In genomic region chr2:108927405-108927804, GRCh38 we compare ENCODE assay signal across 26 cellular contexts.
"Had no signal": no experiment of that assay in that cellular context is flagged by ENCODE, and none has a peak within 500 bp of the region (broad histone marks: within the 10 kb centered on the region; RNA-seq: fewer than 3 reads in every experiment).

No MANE protein-coding gene starts in this region.

- H3K9me3 Mint-ChIP-seq: mesothelial cell of epicardium; naive B cell; natural killer cell; nephron progenitor cell; stimulated activated naive B cell treated with anti-CD40 and anti-IgM and Interleukin-4, amounts not matched to agents 10 μg/mL and 1 μg/mL and 100 μg/mL, for 72 hours had no signal

- H3K36me3 Mint-ChIP-seq: mesothelial cell of epicardium; naive B cell; natural killer cell; stimulated activated naive B cell treated with anti-CD40 and anti-IgM and Interleukin-4, amounts not matched to agents 10 μg/mL and 1 μg/mL and 100 μg/mL, for 72 hours had no signal

- H3K4me1 Mint-ChIP-seq: naive B cell, natural killer cell had no signal

- H3K27ac ChIP-seq: left lung, pancreas, prostate gland, stomach, testis, thyroid gland, transverse colon, upper lobe of left lung had no signal

- DNase-seq: hippocampal formation; left colon; mesendoderm; naive B cell; natural killer cell; nephron progenitor cell; nucleus accumbens; retina; right cardiac atrium; small intestine; stimulated activated CD4-positive, alpha-beta T cell treated with anti-CD3 and anti-CD28 coated beads, Interleukin-1b, Interleukin-23, amount 100 ng/mL, for 48 hours; stimulated activated CD4-positive, alpha-beta T cell treated with anti-CD3 and anti-CD28 coated beads, Interleukin-2, amount 100 ng/mL, for 48 hours; stimulated activated CD4-positive, alpha-beta T cell treated with anti-CD3 and anti-CD28 coated beads, Interleukin-4, amount 100 ng/mL, for 4 hours; stimulated activated naive B cell treated with anti-CD40 and anti-IgM and Interleukin-4, amounts not matched to agents 10 μg/mL and 1 μg/mL and 100 μg/mL, for 72 hours; stimulated activated naive CD8-positive, alpha-beta T cell treated with anti-CD3 and anti-CD28 coated beads, Interleukin-15, Interleukin-2, amounts not matched to agents 100 U/mL and 50 U/mL, for 24 hours; stomach; testis; thyroid gland; transverse colon; upper lobe of left lung had no signal

- H3K27me3 ChIP-seq: left lung, pancreas, testis, thyroid gland, transverse colon, upper lobe of left lung had no signal

- H3K27ac Mint-ChIP-seq: mesothelial cell of epicardium; naive B cell; natural killer cell; stimulated activated naive B cell treated with anti-CD40 and anti-IgM and Interleukin-4, amounts not matched to agents 10 μg/mL and 1 μg/mL and 100 μg/mL, for 72 hours had no signal

- H3K4me1 ChIP-seq: left lung, pancreas, prostate gland, testis, thyroid gland, upper lobe of left lung had no signal

- H3K36me3 ChIP-seq: left lung, pancreas, prostate gland, stomach, thyroid gland, transverse colon, upper lobe of left lung had no signal

- H3K4me3 ChIP-seq: left lung, lung, pancreas, prostate gland, stomach, testis, thyroid gland, transverse colon, upper lobe of left lung had no signal

- H3K4me3 Mint-ChIP-seq: mesothelial cell of epicardium; naive B cell; natural killer cell; nephron progenitor cell; stimulated activated naive B cell treated with anti-CD40 and anti-IgM and Interleukin-4, amounts not matched to agents 10 μg/mL and 1 μg/mL and 100 μg/mL, for 72 hours had no signal

- H3K9me3 ChIP-seq: left lung, pancreas, prostate gland, stomach, testis, thyroid gland, transverse colon, upper lobe of left lung had no signal

- ATAC-seq: natural killer cell, right cardiac atrium, sciatic nerve had no signal
